ENCODE assay signal across 11 cellular contexts in the genomic region with DNA sequence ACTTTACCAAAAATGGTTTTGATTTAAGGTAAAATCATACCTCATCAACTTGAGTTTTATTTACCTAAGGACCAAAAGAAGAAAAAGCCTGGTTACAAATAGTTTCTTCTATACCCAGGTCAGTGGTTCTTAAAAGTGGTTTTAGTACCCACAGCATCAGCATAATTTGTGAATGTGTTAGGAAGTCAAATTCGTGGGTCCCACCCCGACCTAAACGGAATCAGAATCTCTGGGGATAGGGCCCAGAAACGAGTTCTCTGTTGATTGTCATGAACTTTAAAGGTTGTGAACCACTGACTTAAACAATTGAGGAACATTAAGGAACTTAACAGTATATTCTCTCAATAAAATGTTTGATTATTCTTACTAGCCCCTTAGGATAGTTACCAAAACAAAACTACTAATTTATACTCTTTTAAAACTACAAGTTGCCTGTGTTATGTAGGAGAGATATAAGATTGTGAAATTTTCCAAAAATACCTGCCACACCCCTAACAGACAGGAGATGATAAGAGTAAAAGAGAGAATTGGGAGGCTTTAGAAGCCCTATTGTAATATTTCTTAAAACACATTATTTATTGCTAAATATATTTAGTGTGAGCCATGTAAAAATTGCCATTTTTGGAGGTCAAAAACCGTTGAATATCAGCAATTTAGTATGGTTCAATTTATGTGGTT. TPM values are rescaled to one million over a fixed set of nuclear protein-coding genes. Genes with fewer than 3 reads are reported as not detected.
A peak's percentile ranks its signal among the peaks of the same experiment; 100 is the strongest.
DNase-seq lines count a peak whose midpoint lies in the region; ATAC-seq and TF ChIP-seq lines count a peak whose summit lies in the region.
"Had no signal": no experiment of that assay in that cellular context is flagged by ENCODE, and none has a peak within 500 bp of the region (broad histone marks: within the 10 kb centered on the region; RNA-seq: fewer than 3 reads in every experiment).

No MANE protein-coding gene starts in this region.

- ATAC-seq in upper lobe of right lung, result no peak
- ATAC-seq: activated CD8-positive, alpha-beta memory T cell treated with anti-CD3 and anti-CD28 coated beads, Interleukin-2, amount 10 ng/mL, durations not matched to agents 7 days and 5 days; stimulated activated memory B cell treated with anti-CD40 and anti-IgM and Interleukin-4, amounts not matched to agents 10 μg/mL and 1 μg/mL and 100 μg/mL, for 72 hours had no signal

- TF ChIP-seq CTCF in cardiac muscle cell (IDR thresholded peaks at IDR 0.05; ENCODE audit: low read depth, low read length) (no peak), upper lobe of right lung (IDR thresholded peaks at IDR 0.05) (no peak)

- H3K9me3 ChIP-seq in cardiac muscle cell (ENCODE audit: low read depth), result no peaks in the 10 kb centered on the region
- no peaks in the 10 kb centered on the region for H3K9me3 ChIP-seq in ectodermal cell (ENCODE audit: control insufficient read depth, low read length)
- H3K9me3 ChIP-seq in mucosa of rectum (ENCODE audit: control insufficient read depth in 2 of 2, low read length in 2 of 2), result no peaks in the 10 kb centered on the region
- H3K9me3 ChIP-seq in upper lobe of right lung, result no peaks in the 10 kb centered on the region

- H3K27ac ChIP-seq in cardiac muscle cell, result peak overlapping the region; percentile 82
- no peak overlapping the region for H3K27ac ChIP-seq in ectodermal cell (ENCODE audit: insufficient read depth, low read depth, low read length, poor library complexity, severe bottlenecking)
- no peak overlapping the region for H3K27ac ChIP-seq in mucosa of rectum (ENCODE audit: low read depth in 2 of 2, low read length in 2 of 2)
- peak overlapping the region; percentile 93 for H3K27ac ChIP-seq in upper lobe of right lung

- intact Hi-C loops in cardiac septum (cut with DNase I), result loop anchor here (1.0 kb wide), 1 partner anchor 24 kb away; the partner anchor contains the start of gene MIPOL1
- intact Hi-C loops in upper lobe of right lung (cut with DNase I), result no loop called here

- no peaks in the 10 kb centered on the region for H3K36me3 ChIP-seq in cardiac muscle cell
- no peaks in the 10 kb centered on the region for H3K36me3 ChIP-seq in ectodermal cell (ENCODE audit: control insufficient read depth, insufficient read depth, low read length)
- no peaks in the 10 kb centered on the region for H3K36me3 ChIP-seq in mucosa of rectum (ENCODE audit: control insufficient read depth in 2 of 2, insufficient read depth in 2 of 2, low read length in 2 of 2)
- H3K36me3 ChIP-seq in upper lobe of right lung, result no peaks in the 10 kb centered on the region

- H3K4me3 ChIP-seq in cardiac muscle cell (peak overlapping the region; percentile 55), ectodermal cell (ENCODE audit: insufficient read depth, low read depth, low read length) (peak overlapping the region; percentile 77), mucosa of rectum (ENCODE audit: low read length in 2 of 2) (peak overlapping the region; percentile 76 to 86), upper lobe of right lung (peak overlapping the region; percentile 63)

- peaks cover 7% of the 10 kb centered on the region for H3K4me1 ChIP-seq in cardiac muscle cell (ENCODE audit: low read depth)
- H3K4me1 ChIP-seq in ectodermal cell (ENCODE audit: control insufficient read depth, insufficient read depth, low read length), result no peaks in the 10 kb centered on the region
- no peaks in the 10 kb centered on the region for H3K4me1 ChIP-seq in mucosa of rectum (ENCODE audit: control insufficient read depth in 2 of 2, insufficient read depth in 2 of 2, low read length in 2 of 2)
- peaks cover 4% of the 10 kb centered on the region for H3K4me1 ChIP-seq in upper lobe of right lung

- DNase-seq in cardiac muscle cell (ENCODE audit: low read depth in 1 of 2, low spot score in 1 of 2) (no peak), cardiac septum (ENCODE audit: low spot score) (no peak), upper lobe of right lung (no peak), retina (no peak), HuH-7 (ENCODE audit: low spot score) (no peak)
- no peak for DNase-seq in activated CD4-positive, alpha-beta T cell treated with anti-CD3 and anti-CD28 coated beads for 1 hour
- DNase-seq: activated CD8-positive, alpha-beta memory T cell treated with anti-CD3 and anti-CD28 coated beads, Interleukin-2, amount 10 ng/mL, durations not matched to agents 7 days and 5 days; effector memory CD4-positive, alpha-beta T cell had no signal

- WGBS in ectodermal cell, 2 experiments, result 55 to 57% methylated on average over 4 of the region's 5 CpGs

- H3K9ac ChIP-seq in mucosa of rectum (ENCODE audit: low read depth in 1 of 2, low read length in 2 of 2), result peak overlapping the region in 1 of 2 donors; percentile 76

- H3K27me3 ChIP-seq in cardiac muscle cell (no peaks in the 10 kb centered on the region), ectodermal cell (ENCODE audit: control insufficient read depth, insufficient read depth, low read length, poor library complexity, severe bottlenecking) (no peaks in the 10 kb centered on the region), mucosa of rectum (ENCODE audit: control insufficient read depth in 2 of 2, insufficient read depth in 2 of 2, low read length in 2 of 2) (no peaks in the 10 kb centered on the region), upper lobe of right lung (no peaks in the 10 kb centered on the region)

RNA-seq across cellular contexts. Expression of gene SLC25A21, which starts 0.7 kb away (rescaled TPM):
- total RNA-seq in cardiac muscle cell (0.63 and 4.8 TPM in 2 replicates), cardiac septum (0.24 TPM), upper lobe of right lung (0.35 TPM)
- polyA plus RNA-seq in cardiac muscle cell, result 1.7 and 8.4 TPM in 2 replicates
- 6.4 TPM for polyA plus RNA-seq in ectodermal cell (2013, experiment 1 of 4)
- polyA plus RNA-seq in ectodermal cell (2013, experiment 2 of 4), result 6.2 TPM
- polyA plus RNA-seq in ectodermal cell (2013, experiment 3 of 4), result 6.0 TPM
- 5.3 TPM for polyA plus RNA-seq in ectodermal cell (2013, experiment 4 of 4)
- total RNA-seq: activated CD8-positive, alpha-beta memory T cell treated with anti-CD3 and anti-CD28 coated beads, Interleukin-2, amount 10 ng/mL, durations not matched to agents 7 days and 5 days had no signal

RNA-seq across cellular contexts. Expression of gene MIPOL1, which starts 24.7 kb away (rescaled TPM):
- 7.2 and 8.4 TPM in 2 replicates for total RNA-seq in cardiac muscle cell
- polyA plus RNA-seq in cardiac muscle cell, result 6.5 and 7.3 TPM in 2 replicates
- 7.9 TPM for total RNA-seq in cardiac septum
- polyA plus RNA-seq in ectodermal cell (2013, experiment 1 of 4), result 9.2 TPM
- 11.3 TPM for polyA plus RNA-seq in ectodermal cell (2013, experiment 2 of 4)
- 9.5 TPM for polyA plus RNA-seq in ectodermal cell (2013, experiment 3 of 4)
- 10.7 TPM for polyA plus RNA-seq in ectodermal cell (2013, experiment 4 of 4)
- 10.0 TPM for total RNA-seq in upper lobe of right lung
- total RNA-seq: activated CD8-positive, alpha-beta memory T cell treated with anti-CD3 and anti-CD28 coated beads, Interleukin-2, amount 10 ng/mL, durations not matched to agents 7 days and 5 days had no signal

Comparison
In these comparisons a context has a peak if more than half of its experiments do, and no peak if none do; other contexts are left out.
1. H3K27ac ChIP-seq: peak in cardiac muscle cell (single experiment) and upper lobe of right lung (single experiment); none in ectodermal cell (single experiment) and mucosa of rectum (0 of 2).
2. Peak in every context shown above with its lines, with median percentiles within 50 percentile points of each other: H3K4me3 ChIP-seq.